Comparison of ENCODE assay signal across 9 cellular contexts in the genomic region with DNA sequence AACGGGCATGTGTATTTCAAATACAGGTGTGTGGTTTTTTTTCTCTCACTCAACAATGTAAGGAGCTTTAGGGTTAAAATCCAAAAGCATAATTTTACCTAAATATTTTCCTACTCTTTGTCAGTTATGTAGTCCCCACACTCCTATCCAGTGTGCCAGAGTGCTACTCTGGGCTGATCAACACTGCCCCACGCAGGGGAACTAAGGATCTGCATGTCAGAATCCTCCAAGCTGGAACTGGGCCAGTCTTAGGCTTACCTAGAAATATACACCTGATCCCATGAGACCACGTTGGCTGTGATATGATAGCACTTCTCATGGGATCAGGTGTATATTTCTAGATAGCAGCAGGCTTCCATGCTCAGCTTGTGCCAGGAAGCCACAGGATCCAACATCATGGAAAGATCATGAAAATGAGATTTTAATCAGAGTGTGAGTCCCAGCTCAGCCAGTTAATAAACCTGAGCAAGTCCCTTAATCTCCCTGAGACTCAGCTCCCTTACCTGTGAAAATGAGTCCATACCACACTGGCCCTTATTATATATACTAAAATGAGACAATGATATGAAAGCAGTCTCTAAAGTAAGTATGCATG. TPM values are rescaled to one million over a fixed set of nuclear protein-coding genes. Genes with fewer than 3 reads are reported as not detected.
DNase-seq lines count a peak whose midpoint lies in the region; ATAC-seq and TF ChIP-seq lines count a peak whose summit lies in the region.
"Had no signal": no experiment of that assay in that cellular context is flagged by ENCODE, and none has a peak within 500 bp of the region (broad histone marks: within the 10 kb centered on the region; RNA-seq: fewer than 3 reads in every experiment).

No MANE protein-coding gene starts in this region.

- WGBS in transverse colon (ENCODE audit: low coverage in 1 of 2), 2 donors, result 51 to 100% methylated on average over 1 to 3 of the region's 3 CpGs

- H3K9me3 ChIP-seq in CD4-positive, CD25-positive, alpha-beta regulatory T cell (ENCODE audit: control insufficient read depth in 2 of 2, low read length in 2 of 2), result no peaks in the 10 kb centered on the region
- H3K9me3 ChIP-seq in transverse colon, result no peaks in the 10 kb centered on the region

- H3K36me3 ChIP-seq in CD4-positive, CD25-positive, alpha-beta regulatory T cell (ENCODE audit: control insufficient read depth, insufficient read depth, low read length), result no peaks in the 10 kb centered on the region
- H3K36me3 ChIP-seq in transverse colon, result no peaks in the 10 kb centered on the region

- H3K27ac Mint-ChIP-seq in CD4-positive, CD25-positive, alpha-beta regulatory T cell, result no peak overlapping the region
- H3K27ac Mint-ChIP-seq in activated T-cell treated with anti-CD3 and anti-CD28 coated beads, Interleukin-2, amount 50 U/mL, for 24 hours, result no peak overlapping the region

- H3K27me3 ChIP-seq in CD4-positive, CD25-positive, alpha-beta regulatory T cell (ENCODE audit: control insufficient read depth, insufficient read depth, low read length), result no peaks in the 10 kb centered on the region
- no peaks in the 10 kb centered on the region for H3K27me3 ChIP-seq in transverse colon

- TF ChIP-seq CTCF in transverse colon (IDR thresholded peaks at IDR 0.05), result peak in 3 of 5 experiments; percentile 13 to 23 (median 22)

- peak; percentile 70 to 80 for ATAC-seq in CD4-positive, CD25-positive, alpha-beta regulatory T cell (ENCODE audit: low read depth in 2 of 2)
- ATAC-seq in GM18873 (IDR thresholded peaks at IDR 0.05; ENCODE audit: low FRiP score, unreplicated experiment) (peak; percentile 37), HG03139 (IDR thresholded peaks at IDR 0.05; ENCODE audit: unreplicated experiment) (peak; percentile 65)

- intact Hi-C loops in transverse colon (cut with DNase I; ENCODE audit: low total_unique reads), result no loop called here

- DNase-seq in CD4-positive, CD25-positive, alpha-beta regulatory T cell, result peak; percentile 16 to 54 (median 33)
- peak; percentile 56 to 69 for DNase-seq in NCI-H524 (lab: John Stamatoyannopoulos, UW)
- DNase-seq in activated T-cell treated with anti-CD3 and anti-CD28 coated beads, Interleukin-2, amount 50 U/mL, for 24 hours, result peak; percentile 61
- peak; percentile 60 for DNase-seq in iPS-NIHi11 (ENCODE audit: low spot score)
- no peak for DNase-seq in transverse colon
- no peak for DNase-seq in GF-D8 (lab: John Stamatoyannopoulos, UW)

- no peak overlapping the region for H3K4me3 Mint-ChIP-seq in CD4-positive, CD25-positive, alpha-beta regulatory T cell
- no peak overlapping the region for H3K4me3 Mint-ChIP-seq in activated T-cell treated with anti-CD3 and anti-CD28 coated beads, Interleukin-2, amount 50 U/mL, for 24 hours

- peaks cover 6% of the 10 kb centered on the region for H3K36me3 Mint-ChIP-seq in CD4-positive, CD25-positive, alpha-beta regulatory T cell
- H3K36me3 Mint-ChIP-seq in activated T-cell treated with anti-CD3 and anti-CD28 coated beads, Interleukin-2, amount 50 U/mL, for 24 hours (ENCODE audit: low read depth), result no peaks in the 10 kb centered on the region
- H3K36me3 Mint-ChIP-seq: IgD-negative memory B cell had no signal

- no peaks in the 10 kb centered on the region for H3K27me3 Mint-ChIP-seq in CD4-positive, CD25-positive, alpha-beta regulatory T cell
- H3K27me3 Mint-ChIP-seq in activated T-cell treated with anti-CD3 and anti-CD28 coated beads, Interleukin-2, amount 50 U/mL, for 24 hours, result no peaks in the 10 kb centered on the region

- peaks cover 22 to 55% (median 44%) of the 10 kb centered on the region in 4 donors for H3K4me1 Mint-ChIP-seq in CD4-positive, CD25-positive, alpha-beta regulatory T cell
- H3K4me1 Mint-ChIP-seq in activated T-cell treated with anti-CD3 and anti-CD28 coated beads, Interleukin-2, amount 50 U/mL, for 24 hours (ENCODE audit: low read depth), result peaks cover 22% of the 10 kb centered on the region

- H3K27ac ChIP-seq in CD4-positive, CD25-positive, alpha-beta regulatory T cell (ENCODE audit: insufficient read depth, low read length, poor library complexity, severe bottlenecking), result peak overlapping the region; percentile 10
- no peak overlapping the region for H3K27ac ChIP-seq in transverse colon

- peaks cover 0 to under 1% (median 0%) of the 10 kb centered on the region in 7 donors for H3K9me3 Mint-ChIP-seq in CD4-positive, CD25-positive, alpha-beta regulatory T cell
- peaks cover 2% of the 10 kb centered on the region for H3K9me3 Mint-ChIP-seq in activated T-cell treated with anti-CD3 and anti-CD28 coated beads, Interleukin-2, amount 50 U/mL, for 24 hours

- no peak for TF ChIP-seq POLR2A in transverse colon (IDR thresholded peaks at IDR 0.05)

- H3K4me3 ChIP-seq in CD4-positive, CD25-positive, alpha-beta regulatory T cell (ENCODE audit: low read depth, low read length), result no peak overlapping the region
- H3K4me3 ChIP-seq in transverse colon, result no peak overlapping the region

- in situ Hi-C loops in transverse colon (cut with MboI; ENCODE audit: low pct_ligation_motif_present in 1 of 4, low pct_unique_long_range_greater_than_20kb in 1 of 4, low sequenced_read_pairs in 3 of 4), result no loop called here

- no peak for TF ChIP-seq EP300 in transverse colon (IDR thresholded peaks at IDR 0.05; ENCODE audit: low read depth)

- peaks cover 17% of the 10 kb centered on the region for H3K4me1 ChIP-seq in CD4-positive, CD25-positive, alpha-beta regulatory T cell (ENCODE audit: control insufficient read depth, insufficient read depth, low read length, poor library complexity, severe bottlenecking)
- no peaks in the 10 kb centered on the region for H3K4me1 ChIP-seq in transverse colon

RNA-seq across cellular contexts. Expression of a gene that starts 29.7 kb away (rescaled TPM):
- total RNA-seq in CD4-positive, CD25-positive, alpha-beta regulatory T cell, result 153 TPM
- polyA plus RNA-seq in CD4-positive, CD25-positive, alpha-beta regulatory T cell, result 10 to 100 TPM in 3 of 4 donors, 1 to 10 TPM in 1; 8.3 to 16.6 (median 12.9) TPM
- 1 to 10 TPM in 3 of 4 donors, under 1 TPM in 1; 0.40 to 8.6 (median 2.4) TPM for total RNA-seq in transverse colon

Comparison
In these comparisons a context has a peak if more than half of its experiments do, and no peak if none do; other contexts are left out.
1. DNase-seq: peak in CD4-positive, CD25-positive, alpha-beta regulatory T cell (3 of 3), NCI-H524 (2 of 2), activated T-cell treated with anti-CD3 and anti-CD28 coated beads, Interleukin-2, amount 50 U/mL, for 24 hours (single experiment) and iPS-NIHi11 (single experiment); none in transverse colon (single experiment) and GF-D8 (single experiment).
2. RNA of a gene that starts 29.7 kb away (total RNA-seq): 153 TPM in CD4-positive, CD25-positive, alpha-beta regulatory T cell (single experiment); 0.40 to 8.6 TPM in transverse colon; every median in the first group is over 10 times any median in the second.
3. Peak in every context shown above with its lines, with median percentiles within 50 percentile points of each other: ATAC-seq.